Comparison of ENCODE assay signal across 1 cellular context in genomic region chr7:42987648-42988214, GRCh38.
TF ChIP-seq lines count a peak whose summit lies in the region.

No MANE protein-coding gene starts in this region.

TF ChIP-seq in K562, 482 proteins besides CTCF, POLR2A, EP300 and RAD21:
- TF ChIP-seq RAD51 (IDR thresholded peaks at IDR 0.05; ENCODE audit: borderline replicate concordance, low read depth) (no peak), MAZ (CRISPR knock-in tag; conservative IDR thresholded peaks at IDR 0.05 in 1 of 2, IDR thresholded peaks at IDR 0.05 in 1 of 2) (no peak), CLOCK (CRISPR knock-in tag; IDR thresholded peaks at IDR 0.05; ENCODE audit: borderline replicate concordance) (no peak), CREBBP (IDR thresholded peaks at IDR 0.05; ENCODE audit: low read depth, low read length) (no peak), ZNF24 (IDR thresholded peaks at IDR 0.05) (no peak), CBFA2T3 (IDR thresholded peaks at IDR 0.05) (peak; percentile 86), TCF3 (CRISPR knock-in tag; IDR thresholded peaks at IDR 0.05) (peak; percentile 44; the same call in 1 of the 2 replicates), POLR2AphosphoS5 (IDR thresholded peaks at IDR 0.05; ENCODE audit: control insufficient read depth, insufficient read depth, low read depth, low read length) (peak; percentile 43; the same call in 1 of the 2 replicates), KDM5B (IDR thresholded peaks at IDR 0.05; ENCODE audit: insufficient replicate concordance, low read depth, low read length) (no peak), RCOR1 (IDR thresholded peaks at IDR 0.05; ENCODE audit: borderline replicate concordance in 1 of 2, low read depth in 2 of 2, low read length in 2 of 2) (0 out of 4 replicates have a peak, but pooled peaks of 1 of the 2 experiments have one; percentile 24), ZNF592 (IDR thresholded peaks at IDR 0.05) (peak; percentile 81; the same call in 1 of the 2 replicates), MEF2D (tag; conservative IDR thresholded peaks at IDR 0.05; ENCODE audit: low read depth) (no peak), HEY1 (CRISPR knock-in tag; IDR thresholded peaks at IDR 0.05; ENCODE audit: borderline replicate concordance) (no peak), STAT6 (CRISPR knock-in tag; IDR thresholded peaks at IDR 0.05) (no peak), ZNF778 (CRISPR knock-in tag; IDR thresholded peaks at IDR 0.05) (no peak), TEAD4 (IDR thresholded peaks at IDR 0.05; ENCODE audit: low read length) (peak; percentile 72), TEAD4 (CRISPR knock-in tag; IDR thresholded peaks at IDR 0.05; ENCODE audit: borderline replicate concordance) (no peak), TAL1 (IDR thresholded peaks at IDR 0.05) (peak; percentile 53; the same call in 1 of the 2 replicates), NCOR1 (IDR thresholded peaks at IDR 0.05) (peak; percentile 65; the same call in 1 of the 2 replicates), PTTG1 (tag; IDR thresholded peaks at IDR 0.05; ENCODE audit: low read depth) (no peak), TRIM24 (IDR thresholded peaks at IDR 0.05) (peak; percentile 22 to 31; a peak in 2 of 4 replicates), EWSR1 (IDR thresholded peaks at IDR 0.05; ENCODE audit: borderline replicate concordance, low read depth, partially characterized antibody) (no peak), ZNF445 (CRISPR knock-in tag; IDR thresholded peaks at IDR 0.05; ENCODE audit: low read depth) (no peak), KAT7 (CRISPR knock-in tag; IDR thresholded peaks at IDR 0.05; ENCODE audit: borderline replicate concordance) (no peak), ARID1B (IDR thresholded peaks at IDR 0.05) (peak; percentile 48; the same call in 1 of the 2 replicates), ZBTB2 (IDR thresholded peaks at IDR 0.05) (0 out of 2 replicates have a peak, but pooled peaks have one; percentile 40), DEAF1 (CRISPR knock-in tag; IDR thresholded peaks at IDR 0.05) (no peak), DMBX1 (CRISPR knock-in tag; IDR thresholded peaks at IDR 0.05; ENCODE audit: borderline replicate concordance) (0 out of 2 replicates have a peak, but pooled peaks have one; percentile 50), NFIC (IDR thresholded peaks at IDR 0.05) (peak; percentile 55; the same call in 1 of the 2 replicates), MGA (IDR thresholded peaks at IDR 0.05) (peak; percentile 25; the same call in 1 of the 2 replicates), BACH1 (tag; IDR thresholded peaks at IDR 0.05) (no peak), RBBP5 (IDR thresholded peaks at IDR 0.05; ENCODE audit: borderline replicate concordance, insufficient read depth, low read length, poor library complexity, severe bottlenecking) (no peak), MIER1 (IDR thresholded peaks at IDR 0.05; ENCODE audit: low read depth) (no peak), CBFA2T2 (conservative IDR thresholded peaks at IDR 0.05) (peak; percentile 76)
